In genomic region chr12:125167658-125168057, GRCh38 we compare ENCODE assay signal across 2 cellular contexts.
TF ChIP-seq lines count a peak whose summit lies in the region.

No MANE protein-coding gene starts in this region.

TF ChIP-seq in HCT116, 20 proteins besides CTCF, POLR2A, EP300 and RAD21 (continued from another document):
- TF ChIP-seq POLR2AphosphoS5 (IDR thresholded peaks at IDR 0.05; ENCODE audit: low read depth, low read length) (no peak), ZFX (IDR thresholded peaks at IDR 0.05) (no peak), EGR1 (IDR thresholded peaks at IDR 0.05; ENCODE audit: low read depth) (no peak), SRF (IDR thresholded peaks at IDR 0.05; ENCODE audit: low read depth) (no peak), ATF3 (IDR thresholded peaks at IDR 0.05) (no peak), SP1 (IDR thresholded peaks at IDR 0.05; ENCODE audit: low read depth) (no peak), JUND (IDR thresholded peaks at IDR 0.05) (no peak), ZNF274 (IDR thresholded peaks at IDR 0.05; ENCODE audit: low read depth, low read length) (no peak), FOSL1 (IDR thresholded peaks at IDR 0.05; ENCODE audit: low read depth) (no peak), YY1 (IDR thresholded peaks at IDR 0.05; ENCODE audit: extremely low read depth, insufficient replicate concordance, low read depth, low read length) (no peak), EZH2 (IDR thresholded peaks at IDR 0.05) (no peak), MAX (IDR thresholded peaks at IDR 0.05) (no peak)

TF ChIP-seq in IMR-90, 13 proteins besides CTCF, POLR2A, EP300 and RAD21 (continued from another document):
- TF ChIP-seq USF2 (IDR thresholded peaks at IDR 0.05; ENCODE audit: low read depth, low read length) (no peak), MAZ (IDR thresholded peaks at IDR 0.05; ENCODE audit: borderline replicate concordance, low read depth, low read length) (no peak), NFE2L2 (IDR thresholded peaks at IDR 0.05; ENCODE audit: low read depth, low read length) (no peak), MXI1 (IDR thresholded peaks at IDR 0.05; ENCODE audit: borderline replicate concordance, low read depth, low read length) (no peak), FOS (IDR thresholded peaks at IDR 0.05; ENCODE audit: low read depth, low read length) (no peak), BHLHE40 (IDR thresholded peaks at IDR 0.05; ENCODE audit: low read depth, low read length) (no peak), ELK1 (IDR thresholded peaks at IDR 0.05; ENCODE audit: borderline replicate concordance, low read depth, low read length) (no peak), CEBPB (IDR thresholded peaks at IDR 0.05; ENCODE audit: low read depth, low read length) (no peak), RFX5 (IDR thresholded peaks at IDR 0.05; ENCODE audit: low read depth, low read length) (no peak), CHD1 (IDR thresholded peaks at IDR 0.05; ENCODE audit: low read depth, low read length) (no peak)
TF ChIP-seq in IMR-90: peak in this region for 0.
